18 cellular contexts compared by ENCODE assay signal in the genomic region with DNA sequence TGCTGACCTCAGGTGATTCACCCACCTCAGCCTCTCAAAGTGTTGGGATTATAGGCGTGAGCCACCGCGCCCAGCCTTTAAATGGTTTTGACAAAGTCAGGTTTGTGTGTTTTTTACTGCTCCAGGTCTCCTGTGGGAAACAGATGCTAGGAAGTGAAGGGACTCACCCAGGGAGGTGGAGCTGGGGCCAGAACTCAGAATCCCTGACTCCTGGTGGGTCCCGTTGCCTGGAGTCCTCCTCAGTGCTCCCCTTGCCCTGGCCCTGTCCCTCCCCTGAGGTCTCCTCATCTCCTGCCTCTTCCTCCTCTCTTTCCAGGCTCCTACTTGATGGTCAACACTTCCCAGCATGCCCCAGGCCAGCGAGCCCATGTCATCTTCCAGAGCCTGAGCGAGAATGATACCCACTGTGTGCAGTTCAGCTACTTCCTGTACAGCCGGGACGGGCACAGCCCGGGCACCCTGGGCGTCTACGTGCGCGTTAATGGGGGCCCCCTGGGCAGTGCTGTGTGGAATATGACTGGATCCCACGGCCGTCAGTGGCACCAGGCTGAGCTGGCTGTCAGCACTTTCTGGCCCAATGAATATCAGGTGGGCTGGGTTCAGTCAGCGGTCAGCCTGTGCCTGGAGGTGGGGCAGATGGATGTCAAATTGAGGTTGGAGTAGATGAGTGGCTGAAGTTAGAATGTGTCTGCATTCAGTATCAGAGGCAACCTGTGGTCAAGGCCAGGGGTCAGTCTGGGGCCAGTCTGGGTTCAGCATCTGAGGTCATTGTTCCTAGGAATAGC. TPM values are rescaled to one million over a fixed set of nuclear protein-coding genes. Genes with fewer than 3 reads are reported as not detected.
DNase-seq lines count a peak whose midpoint lies in the region; ATAC-seq and TF ChIP-seq lines count a peak whose summit lies in the region.
"Had no signal": no experiment of that assay in that cellular context is flagged by ENCODE, and none has a peak within 500 bp of the region (broad histone marks: within the 10 kb centered on the region; RNA-seq: fewer than 3 reads in every experiment).

No MANE protein-coding gene starts in this region.

- H3K4me3 Mint-ChIP-seq in CD4-positive, alpha-beta memory T cell, result peak overlapping the region in 5 of 8 donors; percentile 29 to 55 (median 43)
- peak overlapping the region; percentile 43 to 74 (median 66) for H3K4me3 Mint-ChIP-seq in nephron
- H3K4me3 Mint-ChIP-seq: activated CD4-positive, alpha-beta memory T cell treated with anti-CD3 and anti-CD28 coated beads for 36 hours had no signal

- no peaks in the 10 kb centered on the region for H3K9me3 ChIP-seq in CD4-positive, alpha-beta memory T cell (ENCODE audit: control insufficient read depth in 1 of 2, low read length in 2 of 2)
- H3K9me3 ChIP-seq in KOPT-K1 (ENCODE audit: insufficient read depth, low read length, poor library complexity, severe bottlenecking), result no peaks in the 10 kb centered on the region
- no peaks in the 10 kb centered on the region for H3K9me3 ChIP-seq in A673 (ENCODE audit: low read depth, low read length, poor library complexity, severe bottlenecking)
- H3K9me3 ChIP-seq: heart right ventricle, pancreas, tibial artery had no signal

- DNase-seq in CD4-positive, alpha-beta memory T cell, result no peak
- peak; percentile 45 for DNase-seq in choroid plexus epithelial cell (ENCODE audit: low read depth)
- DNase-seq in A673 (ENCODE audit: low spot score), result no peak
- DNase-seq in T-helper 2 cell, result no peak
- DNase-seq in GDM1 (lab: John Stamatoyannopoulos, UW), result no peak
- DNase-seq: activated CD4-positive, alpha-beta memory T cell treated with anti-CD3 and anti-CD28 coated beads for 36 hours; activated T-cell treated with anti-CD3 and anti-CD28 coated beads, Interleukin-2, amount 50 U/mL, for 1 hour; effector memory CD4-positive, alpha-beta T cell; heart right ventricle; IMR-90; midbrain; NCI-H2171 treated with DMSO at 0.1 percent for 48 hours; NCI-H82 had no signal

- peaks cover 0 to 1% (median 0%) of the 10 kb centered on the region in 8 donors for H3K9me3 Mint-ChIP-seq in CD4-positive, alpha-beta memory T cell
- H3K9me3 Mint-ChIP-seq in nephron, result no peaks in the 10 kb centered on the region
- H3K9me3 Mint-ChIP-seq: activated CD4-positive, alpha-beta memory T cell treated with anti-CD3 and anti-CD28 coated beads for 36 hours had no signal

- CTCF ChIA-PET in CD4-positive, alpha-beta memory T cell (lab: Charles Lee; ENCODE audit: partially characterized antibody), result no interaction called here
- CTCF ChIA-PET in A673 (lab: Charles Lee), result no interaction called here

- intact Hi-C loops in CD4-positive, alpha-beta memory T cell (cut with micrococcal nuclease), result no loop called here
- intact Hi-C loops in A673 (cut with micrococcal nuclease; ENCODE audit: unreplicated experiment), result no loop called here

- peaks cover 24 to 28% of the 10 kb centered on the region in 2 donors for H3K27me3 Mint-ChIP-seq in CD4-positive, alpha-beta memory T cell
- peaks cover 8% of the 10 kb centered on the region for H3K27me3 Mint-ChIP-seq in nephron (ENCODE audit: low read depth)

- POLR2A ChIA-PET in CD4-positive, alpha-beta memory T cell (lab: Charles Lee; ENCODE audit: partially characterized antibody), result interaction anchor here (1.0 kb wide), 1 partner anchor 27 kb away, joined by 3 read pairs; a partner anchor contains a TSS
- POLR2A ChIA-PET in A673 (lab: Charles Lee; ENCODE audit: low non-redundant PET), result no interaction called here

- BruUV-seq in A673 (replicated peaks; lab: Mats Ljungman, UMichigan), result no TSS peak

- no peak overlapping the region for H3K27ac ChIP-seq in CD4-positive, alpha-beta memory T cell (ENCODE audit: low read depth, low read length)
- H3K27ac ChIP-seq in KOPT-K1 (ENCODE audit: low read depth, low read length, poor library complexity, severe bottlenecking) (peak overlapping the region; percentile 48), A673 (ENCODE audit: low read depth, low read length, poor library complexity, severe bottlenecking) (no peak overlapping the region)
- H3K27ac ChIP-seq: heart right ventricle, pancreas, tibial artery had no signal

- no peak overlapping the region for H3K4me3 ChIP-seq in CD4-positive, alpha-beta memory T cell (ENCODE audit: low read length in 2 of 2)
- no peak overlapping the region for H3K4me3 ChIP-seq in choroid plexus epithelial cell (ENCODE audit: low read depth, low read length)
- no peak overlapping the region for H3K4me3 ChIP-seq in A673 (ENCODE audit: low read depth, low read length, poor library complexity, severe bottlenecking)
- H3K4me3 ChIP-seq: pancreas had no signal

- H3K36me3 ChIP-seq in CD4-positive, alpha-beta memory T cell (ENCODE audit: insufficient read depth, low read length), result no peaks in the 10 kb centered on the region
- H3K36me3 ChIP-seq in KOPT-K1 (ENCODE audit: insufficient read depth, low read length) (no peaks in the 10 kb centered on the region), A673 (ENCODE audit: insufficient read depth, low read length, poor library complexity, severe bottlenecking) (no peaks in the 10 kb centered on the region)
- H3K36me3 ChIP-seq: heart right ventricle had no signal

- H3K27ac Mint-ChIP-seq in CD4-positive, alpha-beta memory T cell, result no peak overlapping the region
- no peak overlapping the region for H3K27ac Mint-ChIP-seq in nephron
- H3K27ac Mint-ChIP-seq: activated CD4-positive, alpha-beta memory T cell treated with anti-CD3 and anti-CD28 coated beads for 36 hours had no signal

- H3K27me3 ChIP-seq in CD4-positive, alpha-beta memory T cell (ENCODE audit: insufficient read depth, low read length), result peaks cover 10% of the 10 kb centered on the region
- no peaks in the 10 kb centered on the region for H3K27me3 ChIP-seq in A673 (replicated peaks; ENCODE audit: insufficient read depth, low read depth, low read length, poor library complexity)
- H3K27me3 ChIP-seq: pancreas, tibial artery had no signal

- no peak for ATAC-seq in HG03045 (IDR thresholded peaks at IDR 0.05; ENCODE audit: unreplicated experiment)

- no peaks in the 10 kb centered on the region for H3K36me3 Mint-ChIP-seq in CD4-positive, alpha-beta memory T cell
- H3K36me3 Mint-ChIP-seq in nephron (ENCODE audit: low read depth), result no peaks in the 10 kb centered on the region
- H3K36me3 Mint-ChIP-seq: activated CD4-positive, alpha-beta memory T cell treated with anti-CD3 and anti-CD28 coated beads for 36 hours had no signal

- H3K4me1 ChIP-seq in CD4-positive, alpha-beta memory T cell (ENCODE audit: insufficient read depth, low read length), result peaks cover 15% of the 10 kb centered on the region
- H3K4me1 ChIP-seq in A673 (ENCODE audit: insufficient read depth, low read length, poor library complexity, severe bottlenecking), result peaks cover 19% of the 10 kb centered on the region

- no peak for TF ChIP-seq CTCF in choroid plexus epithelial cell (conservative IDR thresholded peaks at IDR 0.05; ENCODE audit: low read depth, low read length)
- no peak for TF ChIP-seq CTCF in nephron (IDR thresholded peaks at IDR 0.05; ENCODE audit: unreplicated experiment in 3 of 3)
- TF ChIP-seq CTCF in A673 (conservative IDR thresholded peaks at IDR 0.05; ENCODE audit: low read depth, low read length), result no peak

- peaks cover 3 to 10% (median 5%) of the 10 kb centered on the region in 4 donors for H3K4me1 Mint-ChIP-seq in CD4-positive, alpha-beta memory T cell
- H3K4me1 Mint-ChIP-seq in nephron, result peaks cover 17% of the 10 kb centered on the region

RNA-seq across cellular contexts. Expression of a gene that starts 22.1 kb away (rescaled TPM):
- under 1 TPM in 1 of 2 experiments, not detected in 1; 0.38 TPM for total RNA-seq in CD4-positive, alpha-beta memory T cell
- not detected for polyA plus RNA-seq in CD4-positive, alpha-beta memory T cell
- 6.8 and 15.6 TPM in 2 replicates for total RNA-seq in A673 (2021)

RNA-seq across cellular contexts. Expression of a gene that starts 27.6 kb away (rescaled TPM):
- 10 to 100 TPM; 15.8 to 17.1 TPM for total RNA-seq in CD4-positive, alpha-beta memory T cell
- polyA plus RNA-seq in CD4-positive, alpha-beta memory T cell, result 10 to 100 TPM; 12.0 to 12.6 TPM
- 39.0 and 39.3 TPM in 2 replicates for total RNA-seq in A673 (2021)
